Comparison of ENCODE assay signal across 2 cellular contexts in genomic region chr10:88893611-88894010, GRCh38.
TF ChIP-seq lines count a peak whose summit lies in the region.

No MANE protein-coding gene starts in this region.

TF ChIP-seq in SK-N-SH, 30 proteins besides CTCF, POLR2A, EP300 and RAD21 (continued from another document):
- no peak for TF ChIP-seq REST (IDR thresholded peaks at IDR 0.05; ENCODE audit: low read depth, low read length)
- TF ChIP-seq RXRA (IDR thresholded peaks at IDR 0.05; ENCODE audit: borderline replicate concordance, low read depth), result peak; percentile 36; the same call in 1 of the 2 replicates
- TF ChIP-seq USF1 (IDR thresholded peaks at IDR 0.05; ENCODE audit: borderline replicate concordance, low read depth), result no peak
- TF ChIP-seq MXI1 (IDR thresholded peaks at IDR 0.05; ENCODE audit: low read depth, low read length), result no peak
- TF ChIP-seq PBX3 (IDR thresholded peaks at IDR 0.05), result peak; percentile 36; the same call in 1 of the 2 replicates
TF ChIP-seq in SK-N-SH: peak in this region for 6.

TF ChIP-seq in SK-N-SH treated with all-trans-retinoic acid at 6 μM for 48 hours, 23 proteins besides CTCF, POLR2A, EP300 and RAD21 (continued from another document):
- TF ChIP-seq CREB5 (CRISPR knock-in tag; IDR thresholded peaks at IDR 0.05; ENCODE audit: low read depth), result no peak
- TF ChIP-seq GLIS3 (CRISPR knock-in tag; IDR thresholded peaks at IDR 0.05), result no peak
